11 cellular contexts compared by ENCODE assay signal in the genomic region with DNA sequence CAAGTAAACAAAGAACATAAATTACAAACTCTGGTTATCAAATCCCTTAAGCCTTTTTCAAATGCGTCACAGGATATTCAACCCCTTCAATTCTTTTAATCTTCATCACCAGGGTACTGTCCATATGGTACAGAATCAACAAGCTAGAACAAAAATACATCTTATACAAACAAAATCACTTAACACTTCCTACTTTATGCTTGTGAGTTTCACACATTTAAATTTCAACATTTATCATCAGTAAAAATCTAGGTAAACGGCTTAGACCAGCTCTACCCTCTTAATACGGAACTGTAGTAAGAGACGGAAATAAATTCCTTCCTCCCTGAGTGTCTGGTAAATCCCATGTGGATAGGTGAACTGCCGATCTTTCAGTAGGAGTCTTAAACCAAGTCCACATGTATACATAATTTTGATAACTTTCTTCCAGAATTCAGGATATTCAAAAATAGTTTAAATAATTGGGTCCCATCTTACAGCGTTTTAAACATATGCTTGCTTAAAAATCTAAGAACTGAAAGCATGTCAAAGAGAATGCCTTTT. TPM values are rescaled to one million over a fixed set of nuclear protein-coding genes. Genes with fewer than 3 reads are reported as not detected.
A peak's percentile ranks its signal among the peaks of the same experiment; 100 is the strongest.
DNase-seq lines count a peak whose midpoint lies in the region; ATAC-seq and TF ChIP-seq lines count a peak whose summit lies in the region.
"Had no signal": no experiment of that assay in that cellular context is flagged by ENCODE, and none has a peak within 500 bp of the region (broad histone marks: within the 10 kb centered on the region; RNA-seq: fewer than 3 reads in every experiment).

No MANE protein-coding gene starts in this region.

- 20% methylated on average over 6 of the region's 6 CpGs for WGBS in SK-N-SH (ENCODE audit: low lambda C conversion rate)
- WGBS in stomach, 5 donors = 54 to 65% (median 61%) methylated on average over 6 of the region's 6 CpGs
- 66 to 69% methylated on average over 6 of the region's 6 CpGs for WGBS in thyroid gland, 2 donors

- TF ChIP-seq RAD21 in SK-N-SH (IDR thresholded peaks at IDR 0.05; ENCODE audit: low read length) = no peak

- H3K4me3 ChIP-seq in SK-N-SH (ENCODE audit: low read depth in 2 of 2, low read length in 1 of 2) (peak overlapping the region; percentile 77 to 94), iPS-18a (ENCODE audit: low read length) (peak overlapping the region; percentile 68), stomach (peak overlapping the region; percentile 42 to 49 (median 45)), thyroid gland (replicated peaks in 1 of 3) (no peak overlapping the region)

- H3K9me2 ChIP-seq in SK-N-SH = no peaks in the 10 kb centered on the region

- no peaks in the 10 kb centered on the region for H3K27me3 ChIP-seq in SK-N-SH (ENCODE audit: insufficient read depth)
- peaks cover 20% of the 10 kb centered on the region for H3K27me3 ChIP-seq in iPS-18a (ENCODE audit: control insufficient read depth, insufficient read depth, low read length)
- peaks cover 0 to 8% (median 6%) of the 10 kb centered on the region in 3 donors for H3K27me3 ChIP-seq in stomach
- no peaks in the 10 kb centered on the region for H3K27me3 ChIP-seq in thyroid gland

- no peak for TF ChIP-seq EP300 in SK-N-SH (IDR thresholded peaks at IDR 0.05; ENCODE audit: borderline replicate concordance in 1 of 2, low read depth in 1 of 2, low read length in 1 of 2)
- no peak for TF ChIP-seq EP300 in stomach (IDR thresholded peaks at IDR 0.05)

- H3K9me3 ChIP-seq in SK-N-SH (no peaks in the 10 kb centered on the region), iPS-18a (ENCODE audit: control insufficient read depth, low read depth, low read length) (no peaks in the 10 kb centered on the region), stomach (no peaks in the 10 kb centered on the region), thyroid gland (no peaks in the 10 kb centered on the region)

- H3K36me3 ChIP-seq in SK-N-SH (replicated peaks in 1 of 2; ENCODE audit: control insufficient read depth in 1 of 2, insufficient read depth in 2 of 2, low read length in 1 of 2) = peaks cover 0 to 20% of the 10 kb centered on the region in 2 experiments
- no peaks in the 10 kb centered on the region for H3K36me3 ChIP-seq in iPS-18a (ENCODE audit: control insufficient read depth, low read depth, low read length)
- H3K36me3 ChIP-seq in stomach = no peaks in the 10 kb centered on the region
- H3K36me3 ChIP-seq in thyroid gland = no peaks in the 10 kb centered on the region

- no peak overlapping the region for H3K27ac ChIP-seq in SK-N-SH (ENCODE audit: low read depth in 2 of 2, low read length in 1 of 2)
- H3K27ac ChIP-seq in iPS-18a (ENCODE audit: low read length) = no peak overlapping the region
- H3K27ac ChIP-seq in stomach = no peak overlapping the region
- no peak overlapping the region for H3K27ac ChIP-seq in thyroid gland

- H3F3A ChIP-seq in SK-N-SH (replicated peaks; ENCODE audit: insufficient read depth) = no peaks in the 10 kb centered on the region

- TF ChIP-seq CTCF in SK-N-SH (IDR thresholded peaks at IDR 0.05) (no peak), stomach (IDR thresholded peaks at IDR 0.05) (no peak), thyroid gland (IDR thresholded peaks at IDR 0.05) (no peak)

- no peaks in the 10 kb centered on the region; the same call in 1 of the 2 replicates for H3K79me2 ChIP-seq in SK-N-SH (ENCODE audit: insufficient read depth)

- POLR2A ChIA-PET in SK-N-SH (lab: Yijun Ruan, JAX) = interaction anchor here (1.6 kb wide), 1 partner anchor 60 kb away, joined by 7 read pairs; the partner anchor contains the start of gene SLC19A2

- no peak for ATAC-seq in GM19328 (IDR thresholded peaks at IDR 0.05; ENCODE audit: unreplicated experiment)

- H3K4me1 ChIP-seq in SK-N-SH (ENCODE audit: control insufficient read depth in 1 of 2, insufficient read depth in 2 of 2, low read depth in 1 of 2, low read length in 1 of 2) = peaks cover 0 to 4% of the 10 kb centered on the region in 2 experiments; a peak in 1 of 4 replicates
- H3K4me1 ChIP-seq in iPS-18a (ENCODE audit: control insufficient read depth, low read depth, low read length) = peaks cover 6% of the 10 kb centered on the region
- peaks cover 0 to 12% (median 7%) of the 10 kb centered on the region in 4 donors for H3K4me1 ChIP-seq in stomach
- peaks cover 0 to 6% of the 10 kb centered on the region in 2 donors for H3K4me1 ChIP-seq in thyroid gland

- CTCF ChIA-PET in SK-N-SH (lab: Yijun Ruan, JAX) = interaction anchor here (0.9 to 1.2 kb wide), 2 partner anchors 63 to 1084 kb away, joined by 3 to 4 read pairs; no protein-coding TSS in a partner anchor

- intact Hi-C loops in stomach (cut with DNase I; ENCODE audit: low total_unique reads) (no loop called here), thyroid gland (cut with DNase I) (no loop called here)

- H3K9ac ChIP-seq in SK-N-SH (0 out of 2 replicates have a peak overlapping the region, but pooled peaks have one; percentile 53), iPS-18a (ENCODE audit: low read length) (peak overlapping the region; percentile 37)

- no peaks in the 10 kb centered on the region for H4K20me1 ChIP-seq in SK-N-SH (ENCODE audit: insufficient read depth)

- peak overlapping the region; percentile 76 for H3K4me2 ChIP-seq in SK-N-SH

- TF ChIP-seq POLR2A in stomach (IDR thresholded peaks at IDR 0.05) = no peak
- no peak for TF ChIP-seq POLR2A in thyroid gland (IDR thresholded peaks at IDR 0.05)

- H2AFZ ChIP-seq in SK-N-SH (ENCODE audit: low read depth) = peak overlapping the region; percentile 99

- DNase-seq in NCI-H748 (lab: John Stamatoyannopoulos, UW; ENCODE audit: unreplicated experiment) (peak; percentile 14), NCI-H748 treated with DMSO at 0.1 percent for 48 hours (lab: John Stamatoyannopoulos, UW) (no peak), SK-N-SH (no peak), stomach (no peak), thyroid gland (no peak)
- DNase-seq in activated CD4-positive, alpha-beta T cell treated with anti-CD3 and anti-CD28 coated beads for 48 hours = no peak
- DNase-seq: activated CD8-positive, alpha-beta memory T cell treated with anti-CD3 and anti-CD28 coated beads, Interleukin-2, amount 10 ng/mL, durations not matched to agents 7 days and 5 days; GOT3; T-helper 9 cell had no signal

TF ChIP-seq in SK-N-SH, 30 proteins besides CTCF, POLR2A, EP300 and RAD21 (continues in another document):
- TF ChIP-seq SIN3A (IDR thresholded peaks at IDR 0.05; ENCODE audit: borderline replicate concordance, low read depth, low read length) (no peak), CHD2 (IDR thresholded peaks at IDR 0.05; ENCODE audit: low read length, partially characterized antibody) (no peak), TEAD4 (IDR thresholded peaks at IDR 0.05; ENCODE audit: borderline replicate concordance, insufficient read depth) (no peak), MXI1 (IDR thresholded peaks at IDR 0.05; ENCODE audit: low read depth, low read length) (no peak), POLR2AphosphoS5 (IDR thresholded peaks at IDR 0.05; ENCODE audit: low read depth, low read length) (no peak), EZH2phosphoT487 (IDR thresholded peaks at IDR 0.05; ENCODE audit: borderline replicate concordance, low read depth) (no peak), ELF1 (IDR thresholded peaks at IDR 0.05) (no peak), MAX (IDR thresholded peaks at IDR 0.05; ENCODE audit: low read depth) (no peak), USF1 (IDR thresholded peaks at IDR 0.05; ENCODE audit: borderline replicate concordance, low read depth) (no peak)

RNA-seq across cellular contexts. Expression of gene CCDC181, which starts 1.0 kb away (rescaled TPM):
- polyA plus RNA-seq in SK-N-SH (2012; rRNA removed) = 1.2 TPM in 2 replicates
- polyA plus RNA-seq in SK-N-SH (2012; cell fraction: cytosol; rRNA removed) = 2.1 and 2.5 TPM in 2 replicates
- polyA plus RNA-seq in SK-N-SH (2012; cell fraction: nucleus; rRNA removed) = 0.40 and 1.0 TPM in 2 replicates
- under 1 TPM in 2 of 5 donors, not detected in 3; 0.73 to 0.87 TPM for total RNA-seq in stomach
- polyA plus RNA-seq in stomach = 1 to 10 TPM in 2 of 3 donors, under 1 TPM in 1; 0.95 to 4.3 (median 1.9) TPM
- total RNA-seq in thyroid gland = under 1 TPM in 3 of 4 donors, not detected in 1; 0.40 to 0.63 (median 0.56) TPM

RNA-seq across cellular contexts. Expression of gene BLZF1, which starts 58.2 kb away (rescaled TPM):
- 9.5 and 16.0 TPM in 2 replicates for polyA plus RNA-seq in SK-N-SH (2012; rRNA removed)
- 16.9 and 22.2 TPM in 2 replicates for polyA plus RNA-seq in SK-N-SH (2012; cell fraction: cytosol; rRNA removed)
- polyA plus RNA-seq in SK-N-SH (2012; cell fraction: nucleus; rRNA removed) = 8.8 and 21.0 TPM in 2 replicates
- 10 to 100 TPM in 4 of 5 donors, 1 to 10 TPM in 1; 8.2 to 35.8 (median 10.7) TPM for total RNA-seq in stomach
- polyA plus RNA-seq in stomach = 10 to 100 TPM in 1 of 3 donors, 1 to 10 TPM in 2; 9.1 to 11.6 (median 9.3) TPM
- total RNA-seq in thyroid gland = 10 to 100 TPM; 26.3 to 37.1 (median 32.5) TPM

RNA-seq across cellular contexts. Expression of gene NME7, which starts 58.6 kb away (rescaled TPM):
- 13.7 and 20.6 TPM in 2 replicates for polyA plus RNA-seq in SK-N-SH (2012; rRNA removed)
- 26.0 and 38.4 TPM in 2 replicates for polyA plus RNA-seq in SK-N-SH (2012; cell fraction: cytosol; rRNA removed)
- 4.0 and 10.8 TPM in 2 replicates for polyA plus RNA-seq in SK-N-SH (2012; cell fraction: nucleus; rRNA removed)
- total RNA-seq in stomach = 10 to 100 TPM in 2 of 5 donors, 1 to 10 TPM in 2, not detected in 1; 7.6 to 44.3 (median 14.9) TPM
- 10 to 100 TPM in 1 of 3 donors, 1 to 10 TPM in 2; 7.8 to 10.1 (median 7.9) TPM for polyA plus RNA-seq in stomach
- total RNA-seq in thyroid gland = 10 to 100 TPM; 26.3 to 44.9 (median 36.4) TPM

RNA-seq across cellular contexts. Expression of gene SLC19A2, which starts 59.5 kb away (rescaled TPM):
- polyA plus RNA-seq in SK-N-SH (2012; rRNA removed) (3.4 and 5.5 TPM in 2 replicates), stomach (10 to 100 TPM in 1 of 3 donors, 1 to 10 TPM in 2; 5.8 to 14.6 (median 6.6) TPM)
- 3.9 and 4.3 TPM in 2 replicates for polyA plus RNA-seq in SK-N-SH (2012; cell fraction: cytosol; rRNA removed)
- 2.7 and 6.1 TPM in 2 replicates for polyA plus RNA-seq in SK-N-SH (2012; cell fraction: nucleus; rRNA removed)
- total RNA-seq in stomach (10 to 100 TPM; 12.5 to 84.3 (median 20.4) TPM), thyroid gland (10 to 100 TPM; 19.0 to 41.0 (median 27.8) TPM)

Comparison
In these comparisons a context has a peak if more than half of its experiments do, and no peak if none do; other contexts are left out.
1. H3K4me3 ChIP-seq: peak in SK-N-SH (2 of 2), iPS-18a (single experiment) and stomach (4 of 4); none in thyroid gland (0 of 3).